8 cellular contexts compared by ENCODE assay signal in the genomic region with DNA sequence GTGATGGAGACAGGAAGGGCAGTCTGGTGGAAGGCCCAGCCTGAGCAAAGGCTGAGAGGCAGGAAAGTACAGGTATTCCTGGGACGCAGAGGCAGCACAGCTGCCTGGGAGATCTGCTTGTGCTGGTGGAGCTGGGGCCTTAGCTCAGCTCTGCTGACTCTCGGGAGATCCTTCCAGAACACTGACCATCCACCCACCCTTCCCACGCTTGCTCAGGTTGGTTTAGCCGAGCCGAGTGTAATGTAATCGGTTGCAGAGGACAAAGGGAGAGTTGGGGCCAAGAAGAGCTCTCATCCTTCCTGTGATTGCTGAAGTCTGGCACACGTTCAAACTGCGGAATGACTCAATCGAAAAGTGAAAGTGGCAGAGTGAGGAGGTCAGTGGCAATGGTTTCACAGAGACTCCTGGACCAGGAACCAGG. TPM values are rescaled to one million over a fixed set of nuclear protein-coding genes. Genes with fewer than 3 reads are reported as not detected.
A peak's percentile ranks its signal among the peaks of the same experiment; 100 is the strongest.
DNase-seq lines count a peak whose midpoint lies in the region; ATAC-seq and TF ChIP-seq lines count a peak whose summit lies in the region.

No MANE protein-coding gene starts in this region.

- H3K79me2 ChIP-seq in OCI-LY7 (ENCODE audit: insufficient read depth, low read depth, low read length): no peaks in the 10 kb centered on the region

- no peak for TF ChIP-seq CTCF in retinal pigment epithelial cell (conservative IDR thresholded peaks at IDR 0.05; ENCODE audit: low read depth, low read length)
- TF ChIP-seq CTCF in OCI-LY7 (conservative IDR thresholded peaks at IDR 0.05; ENCODE audit: low read length): no peak

- peak; percentile 40 for ATAC-seq in GM18909 (IDR thresholded peaks at IDR 0.05; ENCODE audit: poor library complexity, unreplicated experiment)
- no peak for ATAC-seq in GM21447 (IDR thresholded peaks at IDR 0.05; ENCODE audit: unreplicated experiment)

- POLR2A ChIA-PET in OCI-LY7 (lab: Charles Lee): no interaction called here

- no peaks in the 10 kb centered on the region for H3K9me2 ChIP-seq in OCI-LY7 (ENCODE audit: insufficient read depth, low read length)

- H3K9me3 ChIP-seq in OCI-LY7 (ENCODE audit: low read length): no peaks in the 10 kb centered on the region

- intact Hi-C loops in OCI-LY7 (cut with micrococcal nuclease; ENCODE audit: unreplicated experiment): no loop called here

- CTCF ChIA-PET in OCI-LY7 (lab: Charles Lee; ENCODE audit: unreplicated experiment): no interaction called here

- H3K4me3 ChIP-seq in retinal pigment epithelial cell (ENCODE audit: low read length): no peak overlapping the region
- H3K4me3 ChIP-seq in OCI-LY7 (ENCODE audit: low read depth, low read length, poor library complexity, severe bottlenecking): no peak overlapping the region

- H3K36me3 ChIP-seq in OCI-LY7 (ENCODE audit: insufficient read depth, low read length): no peaks in the 10 kb centered on the region

- H3K4me2 ChIP-seq in OCI-LY7 (ENCODE audit: low read length): no peak overlapping the region

- DNase-seq in NCI-H226: peak; percentile 73
- peak; percentile 74 for DNase-seq in epithelial cell of prostate (ENCODE audit: low read depth, low spot score)
- peak; percentile 28 for DNase-seq in retinal pigment epithelial cell (ENCODE audit: low read depth)
- no peak for DNase-seq in NCI-H2107 (lab: John Stamatoyannopoulos, UW)
- no peak for DNase-seq in OCI-LY7 (ENCODE audit: low spot score)
- no peak for DNase-seq in DMS114 treated with DMSO at 0.1 percent for 48 hours (lab: John Stamatoyannopoulos, UW; ENCODE audit: unreplicated experiment)

- no peaks in the 10 kb centered on the region for H4K20me1 ChIP-seq in OCI-LY7 (ENCODE audit: insufficient read depth, low read length)

- no peak overlapping the region for H3K27ac ChIP-seq in epithelial cell of prostate
- H3K27ac ChIP-seq in OCI-LY7 (ENCODE audit: low read depth, low read length, poor library complexity, severe bottlenecking): no peak overlapping the region

- no peaks in the 10 kb centered on the region for H3K4me1 ChIP-seq in OCI-LY7 (ENCODE audit: insufficient read depth, low read length, poor library complexity, severe bottlenecking)

- H2AFZ ChIP-seq in OCI-LY7 (ENCODE audit: low read length): no peak overlapping the region

- no TSS peak for BruUV-seq in OCI-LY7 (replicated peaks; lab: Mats Ljungman, UMichigan)

RNA-seq across cellular contexts. Expression of gene GPR78, which starts 43.1 kb away (rescaled TPM):
- not detected in 2 replicates for total RNA-seq in OCI-LY7 (2014; rRNA removed; shearing (Covaris generic))
- not detected in 2 replicates for total RNA-seq in OCI-LY7 (2022)

RNA-seq across cellular contexts. Expression of gene CPZ, which starts 55.5 kb away (rescaled TPM):
- not detected in 2 replicates for total RNA-seq in OCI-LY7 (2014; rRNA removed; shearing (Covaris generic))
- not detected in 2 replicates for total RNA-seq in OCI-LY7 (2022)

Comparison
In these comparisons a context has a peak if more than half of its experiments do, and no peak if none do; other contexts are left out.
1. DNase-seq: peak in NCI-H226 (single experiment), epithelial cell of prostate (single experiment) and retinal pigment epithelial cell (single experiment); none in NCI-H2107 (single experiment), OCI-LY7 (single experiment) and DMS114 treated with DMSO at 0.1 percent for 48 hours (single experiment).